In the genomic region with DNA sequence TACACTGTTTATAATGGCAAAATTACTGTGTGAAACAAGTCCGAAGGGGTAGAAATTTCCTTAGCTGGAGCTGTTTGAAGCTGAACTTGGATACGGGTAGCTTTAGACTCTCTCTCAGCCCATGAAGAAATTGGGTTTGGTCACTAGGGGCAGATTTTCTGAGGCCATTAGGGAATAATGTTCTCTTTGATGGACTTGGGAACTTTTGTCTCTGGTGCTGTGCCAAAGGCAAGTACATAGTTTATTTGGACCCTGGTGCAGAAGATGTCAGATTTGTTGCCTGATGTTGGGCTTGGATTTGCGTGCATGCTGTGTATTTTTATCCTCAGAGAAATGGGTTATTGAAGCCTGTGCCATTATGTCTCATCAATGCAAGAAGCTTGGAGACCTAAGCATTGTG, we compare ENCODE assay signal across 11 cellular contexts.
A peak's percentile ranks its signal among the peaks of the same experiment; 100 is the strongest.
DNase-seq lines count a peak whose midpoint lies in the region; ATAC-seq and TF ChIP-seq lines count a peak whose summit lies in the region.
"Had no signal": no experiment of that assay in that cellular context is flagged by ENCODE, and none has a peak within 500 bp of the region (broad histone marks: within the 10 kb centered on the region; RNA-seq: fewer than 3 reads in every experiment).

No MANE protein-coding gene starts in this region.

- POLR2A ChIA-PET in MCF 10A (lab: Yijun Ruan, JAX): interaction anchor here (0.6 kb wide), 1 partner anchor 20 kb away, joined by 4 read pairs; no protein-coding TSS in a partner anchor

- intact Hi-C loops in heart left ventricle (cut with DNase I): loop anchor here in 1 of 10 donors (10.0 kb wide), 1 partner anchor 135 kb away; no protein-coding TSS in a partner anchor
- intact Hi-C loops in sciatic nerve (cut with DNase I): no loop called here
- intact Hi-C loops in MCF 10A (cut with micrococcal nuclease): no loop called here

- no peaks in the 10 kb centered on the region for H3K4me1 Mint-ChIP-seq in MCF 10A (ENCODE audit: insufficient read depth, unreplicated experiment)

- DNase-seq in GM06990 (ENCODE audit: extremely low read depth, insufficient read length) (no peak), heart left ventricle (peak in 2 of 5 donors; percentile 52 to 54), sciatic nerve (ENCODE audit: low spot score) (no peak), MCF 10A (ENCODE audit: unreplicated experiment) (no peak), RKO (ENCODE audit: low spot score) (no peak)
- DNase-seq: activated effector memory CD4-positive, alpha-beta T cell treated with Interleukin-2 at 50 U/mL for 16 hours; NK-92 treated with Interleukin-12 subunit alpha and Interleukin-12 subunit beta, amount 100 ng/mL, for 24 hours had no signal

- H3K4me1 ChIP-seq in heart left ventricle: peaks cover 6 to 88% (median 69%) of the 10 kb centered on the region in 12 donors

- CTCF ChIA-PET in MCF 10A (lab: Yijun Ruan, JAX): interaction anchor here (0.6 to 1.0 kb wide), 2 partner anchors 42 to 200 kb away, joined by 3 to 5 read pairs; no protein-coding TSS in a partner anchor

- H3K27ac Mint-ChIP-seq in MCF 10A (ENCODE audit: low read depth, unreplicated experiment): no peak overlapping the region

- H3K27ac ChIP-seq in VCaP (no peak overlapping the region), heart left ventricle (peak overlapping the region; percentile 66 to 85 (median 76))
- H3K27ac ChIP-seq: epithelial cell of prostate had no signal

- TF ChIP-seq POLR2A in heart left ventricle (IDR thresholded peaks at IDR 0.05): no peak

- peaks cover 43% of the 10 kb centered on the region for H3K36me3 Mint-ChIP-seq in MCF 10A (ENCODE audit: insufficient read depth, unreplicated experiment)

- no peak overlapping the region for H3K4me3 ChIP-seq in GM06990 (replicated peaks; ENCODE audit: low read depth, low read length)
- H3K4me3 ChIP-seq in heart left ventricle: no peak overlapping the region

- H3K27me3 ChIP-seq in GM06990 (replicated peaks; ENCODE audit: control insufficient read depth, insufficient read depth, low read length) (no peaks in the 10 kb centered on the region), heart left ventricle (no peaks in the 10 kb centered on the region)

- H3K9me3 ChIP-seq in heart left ventricle: no peaks in the 10 kb centered on the region

- ATAC-seq in heart left ventricle (peak; percentile 2 to 34 (median 12)), sciatic nerve (peak; percentile 49), GM19455 (IDR thresholded peaks at IDR 0.05; ENCODE audit: unreplicated experiment) (no peak), GM21786 (IDR thresholded peaks at IDR 0.05; ENCODE audit: unreplicated experiment) (no peak)

- TF ChIP-seq CTCF in GM06990 (IDR thresholded peaks at IDR 0.05; ENCODE audit: insufficient read depth, low read length, poor library complexity, severe bottlenecking): peak; percentile 1
- TF ChIP-seq CTCF in VCaP (conservative IDR thresholded peaks at IDR 0.05): peak; percentile 20
- TF ChIP-seq CTCF in heart left ventricle (IDR thresholded peaks at IDR 0.05): peak in 6 of 12 donors; percentile 9 to 42 (median 16)
- no peak for TF ChIP-seq CTCF in MCF 10A (IDR thresholded peaks at IDR 0.05; ENCODE audit: unreplicated experiment)

- no peak overlapping the region for H3K4me3 Mint-ChIP-seq in MCF 10A (ENCODE audit: unreplicated experiment)

- WGBS in heart left ventricle, 4 donors: 47 to 64% (median 51%) methylated on average over 3 of the region's 3 CpGs

- BruUV-seq in MCF 10A (replicated peaks; lab: Mats Ljungman, UMichigan): no TSS peak

- no peaks in the 10 kb centered on the region for H3K9me3 Mint-ChIP-seq in MCF 10A (ENCODE audit: unreplicated experiment)

- H3K27me3 Mint-ChIP-seq in MCF 10A (ENCODE audit: insufficient read depth, unreplicated experiment): no peaks in the 10 kb centered on the region

- H3K36me3 ChIP-seq in GM06990 (ENCODE audit: control insufficient read depth, insufficient read depth, low read length): no peaks in the 10 kb centered on the region; the same call in 1 of the 2 replicates
- H3K36me3 ChIP-seq in heart left ventricle: peaks cover 0 to 57% (median 22%) of the 10 kb centered on the region in 9 donors

Comparison
In these comparisons a context has a peak if more than half of its experiments do, and no peak if none do; other contexts are left out.
1. ATAC-seq: peak in heart left ventricle (4 of 4) and sciatic nerve (single experiment); none in GM19455 (single experiment) and GM21786 (single experiment).